ENCODE assay signal across 1 cellular context in the genomic region with DNA sequence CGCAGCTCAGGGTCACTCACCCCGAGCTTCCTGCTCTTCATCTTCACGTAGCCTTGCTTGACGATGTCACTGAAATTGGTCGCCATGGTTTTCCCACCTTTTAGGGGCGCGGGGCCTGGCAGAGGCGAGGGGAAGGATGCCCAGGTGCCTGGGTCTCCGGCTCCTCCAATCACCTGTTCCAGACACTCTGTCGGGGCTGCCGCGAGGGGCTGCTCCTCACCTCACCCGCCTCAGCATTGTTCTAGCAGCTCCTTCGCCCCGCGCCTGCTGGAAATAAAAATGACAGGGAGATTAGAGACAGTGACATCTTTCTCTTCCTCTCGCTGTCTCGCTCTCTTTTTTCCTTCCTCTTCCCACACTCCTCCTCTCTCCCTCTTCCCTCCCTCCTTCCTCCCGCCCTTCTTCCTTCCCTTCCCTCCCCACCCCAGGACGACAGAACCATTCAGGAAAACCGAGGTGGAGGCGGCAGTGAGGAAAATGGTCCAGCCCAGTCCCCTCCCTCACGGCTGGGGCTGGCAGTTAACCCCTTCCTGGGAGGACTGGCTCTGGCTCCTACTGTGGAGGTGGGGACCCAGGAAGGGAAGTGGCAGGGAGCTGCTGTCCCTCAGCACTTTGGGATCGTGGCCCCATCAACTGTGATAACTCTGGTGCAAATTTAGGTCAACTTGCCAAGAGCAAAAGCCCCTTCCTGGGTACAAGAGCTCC.
TF ChIP-seq lines count a peak whose summit lies in the region.

No MANE protein-coding gene starts in this region.

TF ChIP-seq in K562, 482 proteins besides CTCF, POLR2A, EP300 and RAD21:
- TF ChIP-seq ZNF707 (CRISPR knock-in tag; conservative IDR thresholded peaks at IDR 0.05) (no peak), PBX2 (CRISPR knock-in tag; IDR thresholded peaks at IDR 0.05; ENCODE audit: low read depth) (no peak), PBX2 (tag; conservative IDR thresholded peaks at IDR 0.05; ENCODE audit: low read depth) (no peak), SMARCB1 (IDR thresholded peaks at IDR 0.05; ENCODE audit: insufficient read length, low read depth) (no peak), PRDM10 (IDR thresholded peaks at IDR 0.05; ENCODE audit: partially characterized antibody) (peak; percentile 95), ELF1 (tag; IDR thresholded peaks at IDR 0.05) (no peak), JUND (IDR thresholded peaks at IDR 0.05; ENCODE audit: borderline replicate concordance, low read depth, low read length) (0 out of 2 replicates have a peak, but pooled peaks have one; percentile 21), JUND (tag; IDR thresholded peaks at IDR 0.05; ENCODE audit: borderline replicate concordance, low read depth, low read length) (no peak), ATF7 (IDR thresholded peaks at IDR 0.05) (0 out of 2 replicates have a peak, but pooled peaks have one; percentile 22), MLLT1 (IDR thresholded peaks at IDR 0.05) (0 out of 4 replicates have a peak, but pooled peaks of 1 of the 2 experiments have one; percentile 31), EHMT2 (IDR thresholded peaks at IDR 0.05) (no peak), HMG20B (CRISPR knock-in tag; IDR thresholded peaks at IDR 0.05) (no peak), GATA2 (CRISPR knock-in tag; IDR thresholded peaks at IDR 0.05) (no peak), NFRKB (IDR thresholded peaks at IDR 0.05; ENCODE audit: low read depth) (0 out of 2 replicates have a peak, but pooled peaks have one; percentile 8), GATAD2B (IDR thresholded peaks at IDR 0.05; ENCODE audit: borderline replicate concordance) (no peak), RNF219 (CRISPR knock-in tag; IDR thresholded peaks at IDR 0.05) (no peak), TCF7L2 (IDR thresholded peaks at IDR 0.05; ENCODE audit: low read depth, low read length) (peak; percentile 48; the same call in 1 of the 2 replicates), ZBTB8A (IDR thresholded peaks at IDR 0.05; ENCODE audit: partially characterized antibody) (no peak), ZFP1 (CRISPR knock-in tag; IDR thresholded peaks at IDR 0.05) (no peak), BRD9 (IDR thresholded peaks at IDR 0.05; ENCODE audit: low read depth, partially characterized antibody) (no peak), ERF (CRISPR knock-in tag; IDR thresholded peaks at IDR 0.05) (no peak), ZNF140 (CRISPR knock-in tag; IDR thresholded peaks at IDR 0.05) (no peak), ZNF263 (CRISPR knock-in tag; IDR thresholded peaks at IDR 0.05; ENCODE audit: borderline replicate concordance) (peak; percentile 27; the same call in 1 of the 2 replicates), ZNF589 (CRISPR knock-in tag; IDR thresholded peaks at IDR 0.05; ENCODE audit: low read depth) (no peak), SMAD3 (CRISPR knock-in tag; conservative IDR thresholded peaks at IDR 0.05) (no peak), TEAD2 (tag; IDR thresholded peaks at IDR 0.05) (no peak), ARID2 (IDR thresholded peaks at IDR 0.05) (no peak), THAP12 (CRISPR knock-in tag; IDR thresholded peaks at IDR 0.05) (no peak), ZNF512 (tag; IDR thresholded peaks at IDR 0.05) (peak; percentile 33; the same call in 1 of the 2 replicates), KDM1A (IDR thresholded peaks at IDR 0.05) (no peak)
- TF ChIP-seq, protein P1, sequence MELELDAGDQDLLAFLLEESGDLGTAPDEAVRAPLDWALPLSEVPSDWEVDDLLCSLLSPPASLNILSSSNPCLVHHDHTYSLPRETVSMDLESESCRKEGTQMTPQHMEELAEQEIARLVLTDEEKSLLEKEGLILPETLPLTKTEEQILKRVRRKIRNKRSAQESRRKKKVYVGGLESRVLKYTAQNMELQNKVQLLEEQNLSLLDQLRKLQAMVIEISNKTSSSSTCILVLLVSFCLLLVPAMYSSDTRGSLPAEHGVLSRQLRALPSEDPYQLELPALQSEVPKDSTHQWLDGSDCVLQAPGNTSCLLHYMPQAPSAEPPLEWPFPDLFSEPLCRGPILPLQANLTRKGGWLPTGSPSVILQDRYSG (tag; conservative IDR thresholded peaks at IDR 0.05; ENCODE audit: low read depth) = no peak
- TF ChIP-seq, protein P2, sequence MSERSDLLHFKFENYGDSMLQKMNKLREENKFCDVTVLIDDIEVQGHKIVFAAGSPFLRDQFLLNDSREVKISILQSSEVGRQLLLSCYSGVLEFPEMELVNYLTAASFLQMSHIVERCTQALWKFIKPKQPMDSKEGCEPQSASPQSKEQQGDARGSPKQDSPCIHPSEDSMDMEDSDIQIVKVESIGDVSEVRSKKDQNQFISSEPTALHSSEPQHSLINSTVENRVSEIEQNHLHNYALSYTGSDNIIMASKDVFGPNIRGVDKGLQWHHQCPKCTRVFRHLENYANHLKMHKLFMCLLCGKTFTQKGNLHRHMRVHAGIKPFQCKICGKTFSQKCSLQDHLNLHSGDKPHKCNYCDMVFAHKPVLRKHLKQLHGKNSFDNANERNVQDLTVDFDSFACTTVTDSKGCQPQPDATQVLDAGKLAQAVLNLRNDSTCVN (CRISPR knock-in tag; IDR thresholded peaks at IDR 0.05) = 0 out of 2 replicates have a peak, but pooled peaks have one; percentile 61
